In the genomic region with DNA sequence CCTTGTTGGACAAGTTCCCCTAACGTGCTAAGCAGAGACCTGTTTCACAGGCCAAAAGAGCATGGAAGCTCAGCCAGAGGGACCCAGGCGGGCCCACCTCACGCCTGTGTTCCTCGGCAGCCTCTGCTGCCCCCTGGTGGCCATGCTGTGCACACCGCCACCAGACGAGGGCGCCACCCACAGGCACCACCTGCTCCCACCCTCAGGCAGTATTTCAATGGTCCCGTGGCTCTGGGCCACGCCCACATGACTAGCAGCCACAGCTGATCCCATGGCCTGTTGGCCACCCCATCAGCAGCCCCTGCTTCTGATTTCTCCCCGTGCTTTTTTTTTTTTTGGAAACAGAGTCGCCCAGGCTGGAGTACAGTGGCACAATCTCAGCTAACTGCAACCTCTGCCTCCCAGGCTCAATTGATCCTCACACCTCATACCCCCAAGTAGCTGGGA, we compare ENCODE assay signal across 1 cellular context.
A peak's percentile ranks its signal among the peaks of the same experiment; 100 is the strongest.
TF ChIP-seq lines count a peak whose summit lies in the region.

No MANE protein-coding gene starts in this region.

TF ChIP-seq in K562, 482 proteins besides CTCF, POLR2A, EP300 and RAD21 (continued from another document and continues in another):
- TF ChIP-seq ZSCAN32 (CRISPR knock-in tag; IDR thresholded peaks at IDR 0.05) (no peak), FOS (IDR thresholded peaks at IDR 0.05; ENCODE audit: extremely low read depth, insufficient read length) (no peak), CHD2 (IDR thresholded peaks at IDR 0.05; ENCODE audit: low read depth, low read length) (0 out of 2 replicates have a peak, but pooled peaks have one; percentile 21), ILF3 (IDR thresholded peaks at IDR 0.05; ENCODE audit: borderline replicate concordance) (no peak), FOXK1 (CRISPR knock-in tag; IDR thresholded peaks at IDR 0.05; ENCODE audit: borderline replicate concordance) (0 out of 2 replicates have a peak, but pooled peaks have one; percentile 59), ZNF583 (CRISPR knock-in tag; IDR thresholded peaks at IDR 0.05) (no peak), CTBP1 (IDR thresholded peaks at IDR 0.05; ENCODE audit: borderline replicate concordance) (peak; percentile 78; the same call in 1 of the 2 replicates), POLR2AphosphoS5 (IDR thresholded peaks at IDR 0.05; ENCODE audit: control insufficient read depth, insufficient read depth, low read depth, low read length) (0 out of 2 replicates have a peak, but pooled peaks have one; percentile 32), SMARCA4 (IDR thresholded peaks at IDR 0.05) (0 out of 2 replicates have a peak, but pooled peaks have one; percentile 40), SREBF1 (IDR thresholded peaks at IDR 0.05; ENCODE audit: borderline replicate concordance, low read depth, low read length) (peak; percentile 61; the same call in 1 of the 2 replicates), ZNF551 (CRISPR knock-in tag; IDR thresholded peaks at IDR 0.05) (no peak), SNRNP70 (optimal IDR thresholded peaks at IDR 0.05; ENCODE audit: low read depth, low read length) (no peak), ZNF699 (CRISPR knock-in tag; IDR thresholded peaks at IDR 0.05; ENCODE audit: insufficient replicate concordance) (no peak), KAT2B (IDR thresholded peaks at IDR 0.05; ENCODE audit: low read depth, low read length) (peak; percentile 82), ZBED1 (IDR thresholded peaks at IDR 0.05) (no peak), RCOR1 (IDR thresholded peaks at IDR 0.05; ENCODE audit: borderline replicate concordance in 1 of 2, low read depth in 2 of 2, low read length in 2 of 2) (peak; percentile 28 to 90; a peak in 3 of 4 replicates), JUND (IDR thresholded peaks at IDR 0.05; ENCODE audit: borderline replicate concordance, low read depth, low read length) (peak; percentile 75), JUND (tag; IDR thresholded peaks at IDR 0.05; ENCODE audit: borderline replicate concordance, low read depth, low read length) (peak; percentile 25; the same call in 1 of the 3 replicates), MAZ (CRISPR knock-in tag; conservative IDR thresholded peaks at IDR 0.05 in 1 of 2, IDR thresholded peaks at IDR 0.05 in 1 of 2) (peak; percentile 79 to 92), POLR2G (IDR thresholded peaks at IDR 0.05; ENCODE audit: low read depth, low read length) (peak; percentile 67), MYBL2 (IDR thresholded peaks at IDR 0.05; ENCODE audit: low read depth) (no peak), MYBL2 (CRISPR knock-in tag; IDR thresholded peaks at IDR 0.05; ENCODE audit: borderline replicate concordance) (no peak), SOX6 (IDR thresholded peaks at IDR 0.05) (peak; percentile 68), SETDB1 (IDR thresholded peaks at IDR 0.05; ENCODE audit: low read length) (no peak), PYGO2 (tag; IDR thresholded peaks at IDR 0.05) (no peak), ZNF431 (CRISPR knock-in tag; IDR thresholded peaks at IDR 0.05) (0 out of 2 replicates have a peak, but pooled peaks have one; percentile 32)
- TF ChIP-seq, protein P1, sequence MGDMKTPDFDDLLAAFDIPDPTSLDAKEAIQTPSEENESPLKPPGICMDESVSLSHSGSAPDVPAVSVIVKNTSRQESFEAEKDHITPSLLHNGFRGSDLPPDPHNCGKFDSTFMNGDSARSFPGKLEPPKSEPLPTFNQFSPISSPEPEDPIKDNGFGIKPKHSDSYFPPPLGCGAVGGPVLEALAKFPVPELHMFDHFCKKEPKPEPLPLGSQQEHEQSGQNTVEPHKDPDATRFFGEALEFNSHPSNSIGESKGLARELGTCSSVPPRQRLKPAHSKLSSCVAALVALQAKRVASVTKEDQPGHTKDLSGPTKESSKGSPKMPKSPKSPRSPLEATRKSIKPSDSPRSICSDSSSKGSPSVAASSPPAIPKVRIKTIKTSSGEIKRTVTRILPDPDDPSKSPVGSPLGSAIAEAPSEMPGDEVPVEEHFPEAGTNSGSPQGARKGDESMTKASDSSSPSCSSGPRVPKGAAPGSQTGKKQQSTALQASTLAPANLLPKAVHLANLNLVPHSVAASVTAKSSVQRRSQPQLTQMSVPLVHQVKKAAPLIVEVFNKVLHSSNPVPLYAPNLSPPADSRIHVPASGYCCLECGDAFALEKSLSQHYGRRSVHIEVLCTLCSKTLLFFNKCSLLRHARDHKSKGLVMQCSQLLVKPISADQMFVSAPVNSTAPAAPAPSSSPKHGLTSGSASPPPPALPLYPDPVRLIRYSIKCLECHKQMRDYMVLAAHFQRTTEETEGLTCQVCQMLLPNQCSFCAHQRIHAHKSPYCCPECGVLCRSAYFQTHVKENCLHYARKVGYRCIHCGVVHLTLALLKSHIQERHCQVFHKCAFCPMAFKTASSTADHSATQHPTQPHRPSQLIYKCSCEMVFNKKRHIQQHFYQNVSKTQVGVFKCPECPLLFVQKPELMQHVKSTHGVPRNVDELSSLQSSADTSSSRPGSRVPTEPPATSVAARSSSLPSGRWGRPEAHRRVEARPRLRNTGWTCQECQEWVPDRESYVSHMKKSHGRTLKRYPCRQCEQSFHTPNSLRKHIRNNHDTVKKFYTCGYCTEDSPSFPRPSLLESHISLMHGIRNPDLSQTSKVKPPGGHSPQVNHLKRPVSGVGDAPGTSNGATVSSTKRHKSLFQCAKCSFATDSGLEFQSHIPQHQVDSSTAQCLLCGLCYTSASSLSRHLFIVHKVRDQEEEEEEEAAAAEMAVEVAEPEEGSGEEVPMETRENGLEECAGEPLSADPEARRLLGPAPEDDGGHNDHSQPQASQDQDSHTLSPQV (IDR thresholded peaks at IDR 0.05): peak; percentile 92
- TF ChIP-seq, protein P2, sequence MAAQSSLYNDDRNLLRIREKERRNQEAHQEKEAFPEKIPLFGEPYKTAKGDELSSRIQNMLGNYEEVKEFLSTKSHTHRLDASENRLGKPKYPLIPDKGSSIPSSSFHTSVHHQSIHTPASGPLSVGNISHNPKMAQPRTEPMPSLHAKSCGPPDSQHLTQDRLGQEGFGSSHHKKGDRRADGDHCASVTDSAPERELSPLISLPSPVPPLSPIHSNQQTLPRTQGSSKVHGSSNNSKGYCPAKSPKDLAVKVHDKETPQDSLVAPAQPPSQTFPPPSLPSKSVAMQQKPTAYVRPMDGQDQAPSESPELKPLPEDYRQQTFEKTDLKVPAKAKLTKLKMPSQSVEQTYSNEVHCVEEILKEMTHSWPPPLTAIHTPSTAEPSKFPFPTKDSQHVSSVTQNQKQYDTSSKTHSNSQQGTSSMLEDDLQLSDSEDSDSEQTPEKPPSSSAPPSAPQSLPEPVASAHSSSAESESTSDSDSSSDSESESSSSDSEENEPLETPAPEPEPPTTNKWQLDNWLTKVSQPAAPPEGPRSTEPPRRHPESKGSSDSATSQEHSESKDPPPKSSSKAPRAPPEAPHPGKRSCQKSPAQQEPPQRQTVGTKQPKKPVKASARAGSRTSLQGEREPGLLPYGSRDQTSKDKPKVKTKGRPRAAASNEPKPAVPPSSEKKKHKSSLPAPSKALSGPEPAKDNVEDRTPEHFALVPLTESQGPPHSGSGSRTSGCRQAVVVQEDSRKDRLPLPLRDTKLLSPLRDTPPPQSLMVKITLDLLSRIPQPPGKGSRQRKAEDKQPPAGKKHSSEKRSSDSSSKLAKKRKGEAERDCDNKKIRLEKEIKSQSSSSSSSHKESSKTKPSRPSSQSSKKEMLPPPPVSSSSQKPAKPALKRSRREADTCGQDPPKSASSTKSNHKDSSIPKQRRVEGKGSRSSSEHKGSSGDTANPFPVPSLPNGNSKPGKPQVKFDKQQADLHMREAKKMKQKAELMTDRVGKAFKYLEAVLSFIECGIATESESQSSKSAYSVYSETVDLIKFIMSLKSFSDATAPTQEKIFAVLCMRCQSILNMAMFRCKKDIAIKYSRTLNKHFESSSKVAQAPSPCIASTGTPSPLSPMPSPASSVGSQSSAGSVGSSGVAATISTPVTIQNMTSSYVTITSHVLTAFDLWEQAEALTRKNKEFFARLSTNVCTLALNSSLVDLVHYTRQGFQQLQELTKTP (IDR thresholded peaks at IDR 0.05; ENCODE audit: low read depth in 1 of 2, partially characterized antibody in 2 of 2): no peak
- TF ChIP-seq, protein P3, sequence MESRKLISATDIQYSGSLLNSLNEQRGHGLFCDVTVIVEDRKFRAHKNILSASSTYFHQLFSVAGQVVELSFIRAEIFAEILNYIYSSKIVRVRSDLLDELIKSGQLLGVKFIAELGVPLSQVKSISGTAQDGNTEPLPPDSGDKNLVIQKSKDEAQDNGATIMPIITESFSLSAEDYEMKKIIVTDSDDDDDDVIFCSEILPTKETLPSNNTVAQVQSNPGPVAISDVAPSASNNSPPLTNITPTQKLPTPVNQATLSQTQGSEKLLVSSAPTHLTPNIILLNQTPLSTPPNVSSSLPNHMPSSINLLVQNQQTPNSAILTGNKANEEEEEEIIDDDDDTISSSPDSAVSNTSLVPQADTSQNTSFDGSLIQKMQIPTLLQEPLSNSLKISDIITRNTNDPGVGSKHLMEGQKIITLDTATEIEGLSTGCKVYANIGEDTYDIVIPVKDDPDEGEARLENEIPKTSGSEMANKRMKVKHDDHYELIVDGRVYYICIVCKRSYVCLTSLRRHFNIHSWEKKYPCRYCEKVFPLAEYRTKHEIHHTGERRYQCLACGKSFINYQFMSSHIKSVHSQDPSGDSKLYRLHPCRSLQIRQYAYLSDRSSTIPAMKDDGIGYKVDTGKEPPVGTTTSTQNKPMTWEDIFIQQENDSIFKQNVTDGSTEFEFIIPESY (CRISPR knock-in tag; IDR thresholded peaks at IDR 0.05): peak; percentile 93
- TF ChIP-seq, protein P4, sequence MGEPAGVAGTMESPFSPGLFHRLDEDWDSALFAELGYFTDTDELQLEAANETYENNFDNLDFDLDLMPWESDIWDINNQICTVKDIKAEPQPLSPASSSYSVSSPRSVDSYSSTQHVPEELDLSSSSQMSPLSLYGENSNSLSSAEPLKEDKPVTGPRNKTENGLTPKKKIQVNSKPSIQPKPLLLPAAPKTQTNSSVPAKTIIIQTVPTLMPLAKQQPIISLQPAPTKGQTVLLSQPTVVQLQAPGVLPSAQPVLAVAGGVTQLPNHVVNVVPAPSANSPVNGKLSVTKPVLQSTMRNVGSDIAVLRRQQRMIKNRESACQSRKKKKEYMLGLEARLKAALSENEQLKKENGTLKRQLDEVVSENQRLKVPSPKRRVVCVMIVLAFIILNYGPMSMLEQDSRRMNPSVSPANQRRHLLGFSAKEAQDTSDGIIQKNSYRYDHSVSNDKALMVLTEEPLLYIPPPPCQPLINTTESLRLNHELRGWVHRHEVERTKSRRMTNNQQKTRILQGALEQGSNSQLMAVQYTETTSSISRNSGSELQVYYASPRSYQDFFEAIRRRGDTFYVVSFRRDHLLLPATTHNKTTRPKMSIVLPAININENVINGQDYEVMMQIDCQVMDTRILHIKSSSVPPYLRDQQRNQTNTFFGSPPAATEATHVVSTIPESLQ (CRISPR knock-in tag; IDR thresholded peaks at IDR 0.05): no peak
- TF ChIP-seq, protein P5, sequence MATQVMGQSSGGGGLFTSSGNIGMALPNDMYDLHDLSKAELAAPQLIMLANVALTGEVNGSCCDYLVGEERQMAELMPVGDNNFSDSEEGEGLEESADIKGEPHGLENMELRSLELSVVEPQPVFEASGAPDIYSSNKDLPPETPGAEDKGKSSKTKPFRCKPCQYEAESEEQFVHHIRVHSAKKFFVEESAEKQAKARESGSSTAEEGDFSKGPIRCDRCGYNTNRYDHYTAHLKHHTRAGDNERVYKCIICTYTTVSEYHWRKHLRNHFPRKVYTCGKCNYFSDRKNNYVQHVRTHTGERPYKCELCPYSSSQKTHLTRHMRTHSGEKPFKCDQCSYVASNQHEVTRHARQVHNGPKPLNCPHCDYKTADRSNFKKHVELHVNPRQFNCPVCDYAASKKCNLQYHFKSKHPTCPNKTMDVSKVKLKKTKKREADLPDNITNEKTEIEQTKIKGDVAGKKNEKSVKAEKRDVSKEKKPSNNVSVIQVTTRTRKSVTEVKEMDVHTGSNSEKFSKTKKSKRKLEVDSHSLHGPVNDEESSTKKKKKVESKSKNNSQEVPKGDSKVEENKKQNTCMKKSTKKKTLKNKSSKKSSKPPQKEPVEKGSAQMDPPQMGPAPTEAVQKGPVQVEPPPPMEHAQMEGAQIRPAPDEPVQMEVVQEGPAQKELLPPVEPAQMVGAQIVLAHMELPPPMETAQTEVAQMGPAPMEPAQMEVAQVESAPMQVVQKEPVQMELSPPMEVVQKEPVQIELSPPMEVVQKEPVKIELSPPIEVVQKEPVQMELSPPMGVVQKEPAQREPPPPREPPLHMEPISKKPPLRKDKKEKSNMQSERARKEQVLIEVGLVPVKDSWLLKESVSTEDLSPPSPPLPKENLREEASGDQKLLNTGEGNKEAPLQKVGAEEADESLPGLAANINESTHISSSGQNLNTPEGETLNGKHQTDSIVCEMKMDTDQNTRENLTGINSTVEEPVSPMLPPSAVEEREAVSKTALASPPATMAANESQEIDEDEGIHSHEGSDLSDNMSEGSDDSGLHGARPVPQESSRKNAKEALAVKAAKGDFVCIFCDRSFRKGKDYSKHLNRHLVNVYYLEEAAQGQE (CRISPR knock-in tag; IDR thresholded peaks at IDR 0.05; ENCODE audit: low read depth): peak; percentile 85
- TF ChIP-seq, protein P6, sequence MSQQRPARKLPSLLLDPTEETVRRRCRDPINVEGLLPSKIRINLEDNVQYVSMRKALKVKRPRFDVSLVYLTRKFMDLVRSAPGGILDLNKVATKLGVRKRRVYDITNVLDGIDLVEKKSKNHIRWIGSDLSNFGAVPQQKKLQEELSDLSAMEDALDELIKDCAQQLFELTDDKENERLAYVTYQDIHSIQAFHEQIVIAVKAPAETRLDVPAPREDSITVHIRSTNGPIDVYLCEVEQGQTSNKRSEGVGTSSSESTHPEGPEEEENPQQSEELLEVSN (IDR thresholded peaks at IDR 0.05; ENCODE audit: borderline replicate concordance in 1 of 2, extremely low read depth in 1 of 2, insufficient read depth in 1 of 2, insufficient read length in 1 of 2, low read depth in 1 of 2, low read length in 1 of 2, poor library complexity in 1 of 2, severe bottlenecking in 1 of 2): peak; percentile 68 to 74
- TF ChIP-seq, protein P7, sequence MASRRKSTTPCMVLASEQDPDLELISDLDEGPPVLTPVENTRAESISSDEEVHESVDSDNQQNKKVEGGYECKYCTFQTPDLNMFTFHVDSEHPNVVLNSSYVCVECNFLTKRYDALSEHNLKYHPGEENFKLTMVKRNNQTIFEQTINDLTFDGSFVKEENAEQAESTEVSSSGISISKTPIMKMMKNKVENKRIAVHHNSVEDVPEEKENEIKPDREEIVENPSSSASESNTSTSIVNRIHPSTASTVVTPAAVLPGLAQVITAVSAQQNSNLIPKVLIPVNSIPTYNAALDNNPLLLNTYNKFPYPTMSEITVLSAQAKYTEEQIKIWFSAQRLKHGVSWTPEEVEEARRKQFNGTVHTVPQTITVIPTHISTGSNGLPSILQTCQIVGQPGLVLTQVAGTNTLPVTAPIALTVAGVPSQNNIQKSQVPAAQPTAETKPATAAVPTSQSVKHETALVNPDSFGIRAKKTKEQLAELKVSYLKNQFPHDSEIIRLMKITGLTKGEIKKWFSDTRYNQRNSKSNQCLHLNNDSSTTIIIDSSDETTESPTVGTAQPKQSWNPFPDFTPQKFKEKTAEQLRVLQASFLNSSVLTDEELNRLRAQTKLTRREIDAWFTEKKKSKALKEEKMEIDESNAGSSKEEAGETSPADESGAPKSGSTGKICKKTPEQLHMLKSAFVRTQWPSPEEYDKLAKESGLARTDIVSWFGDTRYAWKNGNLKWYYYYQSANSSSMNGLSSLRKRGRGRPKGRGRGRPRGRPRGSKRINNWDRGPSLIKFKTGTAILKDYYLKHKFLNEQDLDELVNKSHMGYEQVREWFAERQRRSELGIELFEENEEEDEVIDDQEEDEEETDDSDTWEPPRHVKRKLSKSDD (conservative IDR thresholded peaks at IDR 0.05; ENCODE audit: low read length): 0 out of 2 replicates have a peak, but pooled peaks have one; percentile 75
